18 cellular contexts compared by ENCODE assay signal in the genomic region with DNA sequence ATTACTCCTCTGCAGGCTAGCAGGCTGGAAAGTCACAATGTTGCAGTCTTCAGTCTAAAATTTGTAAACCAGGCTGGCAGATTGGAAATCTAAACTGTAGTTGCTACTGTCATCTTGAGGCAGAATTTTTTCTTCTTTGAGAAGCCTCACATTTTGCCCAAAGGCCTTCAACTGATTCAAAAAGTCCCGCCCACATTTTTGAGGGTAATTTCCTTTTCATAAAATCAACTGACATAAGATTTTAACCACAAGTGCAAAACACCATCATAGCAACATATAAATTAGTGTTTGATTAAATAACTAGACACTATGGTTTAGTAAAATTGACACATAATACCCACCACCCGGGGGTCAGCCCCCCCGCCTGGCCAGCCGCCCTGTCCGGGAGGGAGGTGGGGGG.
"Had no signal": no experiment of that assay in that cellular context is flagged by ENCODE, and none has a peak within 500 bp of the region (broad histone marks: within the 10 kb centered on the region; RNA-seq: fewer than 3 reads in every experiment).

No MANE protein-coding gene starts in this region.

- H3K4me3 ChIP-seq: adrenal gland, heart right ventricle, mucosa of descending colon, neural progenitor cell, psoas muscle, tibial artery had no signal

- H3K9me3 ChIP-seq: adrenal gland, psoas muscle had no signal

- H3K4me1 ChIP-seq: adrenal gland, heart right ventricle, psoas muscle, tibial artery had no signal

- H3K27me3 ChIP-seq: neural progenitor cell, tibial artery had no signal

- H3K4me1 Mint-ChIP-seq: activated CD4-positive, alpha-beta T cell treated with anti-CD3 and anti-CD28 coated beads, Interleukin-2, amount 10 ng/mL, durations not matched to agents 24 days and 14 days; naive B cell; neural progenitor cell had no signal

- ATAC-seq: activated naive CD4-positive, alpha-beta T cell treated with anti-CD3 and anti-CD28 coated beads, Interleukin-2, amount 50 U/mL, for 72 hours; heart right ventricle; mucosa of descending colon; psoas muscle; right cardiac atrium; stimulated activated naive CD8-positive, alpha-beta T cell treated with anti-CD3 and anti-CD28 coated beads, Interleukin-15, Interleukin-2, amounts not matched to agents 100 U/mL and 50 U/mL, for 24 hours had no signal

- H3K27ac Mint-ChIP-seq: activated CD4-positive, alpha-beta T cell treated with anti-CD3 and anti-CD28 coated beads, Interleukin-2, amount 10 ng/mL, durations not matched to agents 24 days and 14 days; activated naive CD4-positive, alpha-beta T cell treated with anti-CD3 and anti-CD28 coated beads, Interleukin-2, amount 50 U/mL, for 72 hours; naive B cell; neural progenitor cell had no signal

- DNase-seq: activated CD4-positive, alpha-beta T cell treated with anti-CD3 and anti-CD28 coated beads, Interleukin-2, amount 10 ng/mL, durations not matched to agents 24 days and 14 days; activated CD8-positive, alpha-beta memory T cell treated with anti-CD3 and anti-CD28 coated beads, Interleukin-2, amount 50 U/mL, for 48 hours; activated gamma-delta T cell; adrenal gland; effector CD4-positive, alpha-beta T cell; heart right ventricle; kidney glomerular epithelial cell; mesenchymal stem cell; mucosa of descending colon; naive B cell; psoas muscle; stimulated activated naive CD8-positive, alpha-beta T cell treated with anti-CD3 and anti-CD28 coated beads, Interleukin-15, Interleukin-2, amounts not matched to agents 100 U/mL and 50 U/mL, for 24 hours; substantia nigra; T1000; tibial artery had no signal

- H3K9ac ChIP-seq: neural progenitor cell had no signal

- H3K4me3 Mint-ChIP-seq: activated CD4-positive, alpha-beta T cell treated with anti-CD3 and anti-CD28 coated beads, Interleukin-2, amount 10 ng/mL, durations not matched to agents 24 days and 14 days; naive B cell; neural progenitor cell had no signal

- H3K36me3 Mint-ChIP-seq: neural progenitor cell had no signal

- H3K27ac ChIP-seq: adrenal gland, heart right ventricle, neural progenitor cell, psoas muscle, tibial artery had no signal

- H3K4me2 ChIP-seq: neural progenitor cell had no signal

- H2AFZ ChIP-seq: neural progenitor cell had no signal

- H3K36me3 ChIP-seq: adrenal gland, heart right ventricle, neural progenitor cell, tibial artery had no signal
